In genomic region chr18:22346968-22347611, GRCh38 we compare ENCODE assay signal across 9 cellular contexts.
DNase-seq lines count a peak whose midpoint lies in the region; ATAC-seq and TF ChIP-seq lines count a peak whose summit lies in the region.
"Had no signal": no experiment of that assay in that cellular context is flagged by ENCODE, and none has a peak within 500 bp of the region (broad histone marks: within the 10 kb centered on the region; RNA-seq: fewer than 3 reads in every experiment).

No MANE protein-coding gene starts in this region.

- intact Hi-C loops in activated CD8-positive, alpha-beta T cell treated with anti-CD3 and anti-CD28 coated beads for 36 hours (cut with micrococcal nuclease) = loop anchor here (10.0 kb wide), 1 partner anchor 172 kb away; no protein-coding TSS in a partner anchor

- H3K9me3 Mint-ChIP-seq in activated CD8-positive, alpha-beta T cell treated with anti-CD3 and anti-CD28 coated beads for 36 hours = no peaks in the 10 kb centered on the region
- no peaks in the 10 kb centered on the region for H3K9me3 Mint-ChIP-seq in progenitor cell of endocrine pancreas (ENCODE audit: low read depth)

- CTCF ChIA-PET in activated CD8-positive, alpha-beta T cell treated with anti-CD3 and anti-CD28 coated beads for 36 hours (lab: Charles Lee) = interaction anchor here (0.9 to 1.2 kb wide), 4 partner anchors 11 to 67 kb away, joined by 3 to 4 read pairs (median 3); no protein-coding TSS in a partner anchor

- peaks cover 23% of the 10 kb centered on the region for H3K27me3 Mint-ChIP-seq in activated CD8-positive, alpha-beta T cell treated with anti-CD3 and anti-CD28 coated beads for 36 hours
- peaks cover 17% of the 10 kb centered on the region for H3K27me3 Mint-ChIP-seq in progenitor cell of endocrine pancreas

- H3K36me3 Mint-ChIP-seq in activated CD8-positive, alpha-beta T cell treated with anti-CD3 and anti-CD28 coated beads for 36 hours (ENCODE audit: low read depth) = no peaks in the 10 kb centered on the region
- no peaks in the 10 kb centered on the region for H3K36me3 Mint-ChIP-seq in progenitor cell of endocrine pancreas (ENCODE audit: insufficient read depth)

- TF ChIP-seq CTCF in activated CD8-positive, alpha-beta T cell treated with anti-CD3 and anti-CD28 coated beads for 36 hours (IDR thresholded peaks at IDR 0.05) = no peak
- TF ChIP-seq CTCF in progenitor cell of endocrine pancreas (IDR thresholded peaks at IDR 0.05; ENCODE audit: unreplicated experiment) = no peak

- peak; percentile 71 for DNase-seq in GM03348 (ENCODE audit: low spot score)
- DNase-seq in activated CD8-positive, alpha-beta T cell treated with anti-CD3 and anti-CD28 coated beads for 36 hours = no peak
- DNase-seq in hepatic stellate cell (ENCODE audit: low spot score) = peak; percentile 67
- DNase-seq in progenitor cell of endocrine pancreas (ENCODE audit: low spot score, unreplicated experiment) = no peak
- DNase-seq: SJCRH30 had no signal

- H3K4me3 Mint-ChIP-seq in activated CD8-positive, alpha-beta T cell treated with anti-CD3 and anti-CD28 coated beads for 36 hours = peak overlapping the region; percentile 78
- H3K4me3 Mint-ChIP-seq in progenitor cell of endocrine pancreas (ENCODE audit: low read depth) = peak overlapping the region; percentile 78

- POLR2A ChIA-PET in activated CD8-positive, alpha-beta T cell treated with anti-CD3 and anti-CD28 coated beads for 36 hours (lab: Charles Lee) = no interaction called here

- no peak for ATAC-seq in activated CD8-positive, alpha-beta T cell treated with anti-CD3 and anti-CD28 coated beads for 36 hours
- no peak for ATAC-seq in HG02798 (IDR thresholded peaks at IDR 0.05; ENCODE audit: poor library complexity, unreplicated experiment)
- no peak for ATAC-seq in HG03159 (IDR thresholded peaks at IDR 0.05; ENCODE audit: unreplicated experiment)
- ATAC-seq in HG03025 (IDR thresholded peaks at IDR 0.05; ENCODE audit: low FRiP score, unreplicated experiment) = no peak
- ATAC-seq in HG03432 (IDR thresholded peaks at IDR 0.05; ENCODE audit: unreplicated experiment) = no peak

- H3K4me1 Mint-ChIP-seq in activated CD8-positive, alpha-beta T cell treated with anti-CD3 and anti-CD28 coated beads for 36 hours (ENCODE audit: low read depth) = peaks cover 53% of the 10 kb centered on the region
- peaks cover 39% of the 10 kb centered on the region for H3K4me1 Mint-ChIP-seq in progenitor cell of endocrine pancreas (ENCODE audit: low read depth)

- H3K27ac Mint-ChIP-seq in activated CD8-positive, alpha-beta T cell treated with anti-CD3 and anti-CD28 coated beads for 36 hours = peak overlapping the region; percentile 90
- H3K27ac Mint-ChIP-seq in progenitor cell of endocrine pancreas = peak overlapping the region; percentile 74

Comparison
In these comparisons a context has a peak if more than half of its experiments do, and no peak if none do; other contexts are left out.
1. DNase-seq: peak in GM03348 (single experiment) and hepatic stellate cell (single experiment); none in activated CD8-positive, alpha-beta T cell treated with anti-CD3 and anti-CD28 coated beads for 36 hours (single experiment) and progenitor cell of endocrine pancreas (single experiment).